In the genomic region with DNA sequence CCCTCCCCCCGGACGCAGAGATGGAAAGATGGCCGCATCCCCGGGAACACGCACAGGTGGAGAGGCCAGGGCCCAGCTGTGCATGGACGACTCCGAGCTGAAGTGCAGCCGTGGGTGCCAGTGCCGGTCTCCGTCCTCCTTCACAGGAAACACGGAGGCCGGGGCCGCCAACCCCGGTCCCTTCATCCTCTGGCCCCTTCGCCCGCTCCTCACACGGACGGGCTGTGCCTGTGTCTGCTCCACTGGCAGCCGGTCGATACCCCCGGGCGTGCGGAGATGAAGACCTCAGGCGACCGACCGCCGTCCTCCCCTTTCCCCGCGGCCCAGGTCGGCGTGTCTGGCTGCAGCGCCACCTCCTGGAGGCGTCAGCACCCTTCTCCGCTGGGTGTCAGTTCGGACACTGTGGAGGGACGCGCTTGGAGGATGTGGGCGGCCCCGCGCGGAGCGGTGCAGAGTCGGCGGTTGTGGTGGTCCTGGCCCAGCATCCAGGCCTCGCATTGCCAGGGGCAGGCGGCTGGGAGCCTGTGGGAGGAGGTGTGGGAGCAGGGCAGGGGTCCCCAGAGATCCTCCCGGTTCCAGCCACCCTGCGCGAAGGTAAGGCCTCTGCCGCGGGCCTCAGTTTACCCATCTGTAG, we compare ENCODE assay signal across 9 cellular contexts. TPM values are rescaled to one million over a fixed set of nuclear protein-coding genes. Genes with fewer than 3 reads are reported as not detected.
DNase-seq lines count a peak whose midpoint lies in the region; ATAC-seq and TF ChIP-seq lines count a peak whose summit lies in the region.
"Had no signal": no experiment of that assay in that cellular context is flagged by ENCODE, and none has a peak within 500 bp of the region (broad histone marks: within the 10 kb centered on the region; RNA-seq: fewer than 3 reads in every experiment).

No MANE protein-coding gene starts in this region.

- peaks cover 0 to 26% (median 16%) of the 10 kb centered on the region in 7 donors for H3K9me3 Mint-ChIP-seq in CD14-positive monocyte
- no peaks in the 10 kb centered on the region for H3K9me3 Mint-ChIP-seq in activated naive CD8-positive, alpha-beta T cell (ENCODE audit: low read depth)

- H3K4me3 Mint-ChIP-seq in CD14-positive monocyte: peak overlapping the region; percentile 71 to 83
- peak overlapping the region; percentile 70 for H3K4me3 Mint-ChIP-seq in activated naive CD8-positive, alpha-beta T cell

- peak overlapping the region; percentile 19 to 43 for H3K4me3 ChIP-seq in right atrium auricular region

- no peak overlapping the region for H3K27ac ChIP-seq in right atrium auricular region

- peaks cover 4 to 5% of the 10 kb centered on the region in 2 donors for H3K36me3 Mint-ChIP-seq in CD14-positive monocyte
- H3K36me3 Mint-ChIP-seq in activated naive CD8-positive, alpha-beta T cell: no peaks in the 10 kb centered on the region
- H3K36me3 Mint-ChIP-seq: IgD-negative memory B cell had no signal

- H3K27ac Mint-ChIP-seq in CD14-positive monocyte: peak overlapping the region in 1 of 7 donors; percentile 63
- no peak overlapping the region for H3K27ac Mint-ChIP-seq in activated naive CD8-positive, alpha-beta T cell
- H3K27ac Mint-ChIP-seq: IgD-negative memory B cell had no signal

- peaks cover 0 to 10% of the 10 kb centered on the region in 2 donors for H3K4me1 ChIP-seq in right atrium auricular region

- ATAC-seq in GM19467 (IDR thresholded peaks at IDR 0.05; ENCODE audit: unreplicated experiment) (peak; percentile 71), SK-N-SH treated with all-trans-retinoic acid at 6 μM for 48 hours (peak; percentile 98), sciatic nerve (peak; percentile 75), HG02870 (IDR thresholded peaks at IDR 0.05; ENCODE audit: unreplicated experiment) (no peak)

- H3K27me3 Mint-ChIP-seq in CD14-positive monocyte (ENCODE audit: low read depth in 3 of 3): peaks cover 20 to 33% (median 28%) of the 10 kb centered on the region in 3 donors
- peaks cover 11% of the 10 kb centered on the region for H3K27me3 Mint-ChIP-seq in activated naive CD8-positive, alpha-beta T cell

- DNase-seq in CD14-positive monocyte (ENCODE audit: low spot score): peak; percentile 75
- peak; percentile 81 for DNase-seq in KBM-7
- DNase-seq in right atrium auricular region (ENCODE audit: low spot score): no peak
- peak; percentile 77 for DNase-seq in sciatic nerve (ENCODE audit: low spot score)

- intact Hi-C loops in CD14-positive monocyte (cut with micrococcal nuclease): loop anchor here in 1 of 2 donors (5.0 kb wide), 2 partner anchors 176 to 376 kb away; a partner anchor contains a TSS
- intact Hi-C loops in sciatic nerve (cut with DNase I): no loop called here

- H3K27me3 ChIP-seq in right atrium auricular region: peaks cover 0 to 3% of the 10 kb centered on the region in 2 donors

- H3K36me3 ChIP-seq in right atrium auricular region: no peaks in the 10 kb centered on the region

- TF ChIP-seq CTCF in CD14-positive monocyte (IDR thresholded peaks at IDR 0.05) (peak; percentile 94), right atrium auricular region (IDR thresholded peaks at IDR 0.05) (peak; percentile 42 to 75)

- no peaks in the 10 kb centered on the region for H3K9me3 ChIP-seq in right atrium auricular region

- in situ Hi-C loops in KBM-7 (cut with MboI; ENCODE audit: low pct_unique_long_range_greater_than_20kb, low sequenced_read_pairs): no loop called here

- H3K4me1 Mint-ChIP-seq in CD14-positive monocyte: peaks cover 9% of the 10 kb centered on the region
- H3K4me1 Mint-ChIP-seq in activated naive CD8-positive, alpha-beta T cell (ENCODE audit: low read depth): peaks cover 9% of the 10 kb centered on the region

TF ChIP-seq in SK-N-SH treated with all-trans-retinoic acid at 6 μM for 48 hours, 23 proteins besides CTCF, POLR2A, EP300 and RAD21:
- TF ChIP-seq SNAI2 (CRISPR knock-in tag; IDR thresholded peaks at IDR 0.05) (no peak), CSDC2 (CRISPR knock-in tag; IDR thresholded peaks at IDR 0.05) (no peak), ZNF70 (CRISPR knock-in tag; IDR thresholded peaks at IDR 0.05) (peak; percentile 19; the same call in 1 of the 2 replicates), PPARA (CRISPR knock-in tag; IDR thresholded peaks at IDR 0.05; ENCODE audit: borderline replicate concordance) (no peak), BACH2 (CRISPR knock-in tag; IDR thresholded peaks at IDR 0.05; ENCODE audit: borderline replicate concordance) (no peak), TCF4 (CRISPR knock-in tag; IDR thresholded peaks at IDR 0.05; ENCODE audit: borderline replicate concordance) (no peak), GLIS3 (CRISPR knock-in tag; IDR thresholded peaks at IDR 0.05) (no peak)
- TF ChIP-seq, protein P1, sequence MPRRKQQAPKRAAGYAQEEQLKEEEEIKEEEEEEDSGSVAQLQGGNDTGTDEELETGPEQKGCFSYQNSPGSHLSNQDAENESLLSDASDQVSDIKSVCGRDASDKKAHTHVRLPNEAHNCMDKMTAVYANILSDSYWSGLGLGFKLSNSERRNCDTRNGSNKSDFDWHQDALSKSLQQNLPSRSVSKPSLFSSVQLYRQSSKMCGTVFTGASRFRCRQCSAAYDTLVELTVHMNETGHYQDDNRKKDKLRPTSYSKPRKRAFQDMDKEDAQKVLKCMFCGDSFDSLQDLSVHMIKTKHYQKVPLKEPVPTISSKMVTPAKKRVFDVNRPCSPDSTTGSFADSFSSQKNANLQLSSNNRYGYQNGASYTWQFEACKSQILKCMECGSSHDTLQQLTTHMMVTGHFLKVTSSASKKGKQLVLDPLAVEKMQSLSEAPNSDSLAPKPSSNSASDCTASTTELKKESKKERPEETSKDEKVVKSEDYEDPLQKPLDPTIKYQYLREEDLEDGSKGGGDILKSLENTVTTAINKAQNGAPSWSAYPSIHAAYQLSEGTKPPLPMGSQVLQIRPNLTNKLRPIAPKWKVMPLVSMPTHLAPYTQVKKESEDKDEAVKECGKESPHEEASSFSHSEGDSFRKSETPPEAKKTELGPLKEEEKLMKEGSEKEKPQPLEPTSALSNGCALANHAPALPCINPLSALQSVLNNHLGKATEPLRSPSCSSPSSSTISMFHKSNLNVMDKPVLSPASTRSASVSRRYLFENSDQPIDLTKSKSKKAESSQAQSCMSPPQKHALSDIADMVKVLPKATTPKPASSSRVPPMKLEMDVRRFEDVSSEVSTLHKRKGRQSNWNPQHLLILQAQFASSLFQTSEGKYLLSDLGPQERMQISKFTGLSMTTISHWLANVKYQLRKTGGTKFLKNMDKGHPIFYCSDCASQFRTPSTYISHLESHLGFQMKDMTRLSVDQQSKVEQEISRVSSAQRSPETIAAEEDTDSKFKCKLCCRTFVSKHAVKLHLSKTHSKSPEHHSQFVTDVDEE (CRISPR knock-in tag; IDR thresholded peaks at IDR 0.05): no peak

RNA-seq across cellular contexts. Expression of a gene that starts 9.9 kb away (rescaled TPM):
- 100 to 1,000 TPM in 1 of 2 donors, 10 to 100 TPM in 1; 84.7 to 118 TPM for polyA plus RNA-seq in CD14-positive monocyte
- 10 to 100 TPM; 28.1 to 31.9 TPM for total RNA-seq in right atrium auricular region
- 27.8 TPM for total RNA-seq in sciatic nerve

RNA-seq across cellular contexts. Expression of a gene that starts 9.9 kb away (rescaled TPM):
- 10 to 100 TPM; 25.9 to 39.3 TPM for polyA plus RNA-seq in CD14-positive monocyte
- 10 to 100 TPM; 22.1 to 30.4 TPM for total RNA-seq in right atrium auricular region
- 55.9 TPM for total RNA-seq in sciatic nerve

RNA-seq across cellular contexts. Expression of a gene that starts 18.1 kb away (rescaled TPM):
- not detected for polyA plus RNA-seq in CD14-positive monocyte
- total RNA-seq in right atrium auricular region (under 1 TPM in 1 of 2 donors, not detected in 1; 0.98 TPM), sciatic nerve (0.98 TPM)
- polyA plus RNA-seq: IgD-negative memory B cell had no signal

RNA-seq across cellular contexts. Expression of a gene that starts 28.6 kb away (rescaled TPM):
- not detected for polyA plus RNA-seq in CD14-positive monocyte
- not detected for total RNA-seq in right atrium auricular region
- total RNA-seq in sciatic nerve: 9.9 TPM
- polyA plus RNA-seq: IgD-negative memory B cell had no signal

RNA-seq across cellular contexts. Expression of a gene that starts 39.2 kb away (rescaled TPM):
- 10 to 100 TPM; 39.0 to 56.8 TPM for polyA plus RNA-seq in CD14-positive monocyte
- total RNA-seq in right atrium auricular region (10 to 100 TPM in 1 of 2 donors, 1 to 10 TPM in 1; 9.8 to 32.6 TPM), sciatic nerve (35.2 TPM)
